ENCODE assay signal across 6 cellular contexts in genomic region chr16:78782572-78782971, GRCh38.
"Had no signal": no experiment of that assay in that cellular context is flagged by ENCODE, and none has a peak within 500 bp of the region (broad histone marks: within the 10 kb centered on the region; RNA-seq: fewer than 3 reads in every experiment).

No MANE protein-coding gene starts in this region.

- H3K4me3 ChIP-seq: GM23248, HAP-1 had no signal

- H3K9ac ChIP-seq: GM23248 had no signal

- H3K9me3 ChIP-seq: HAP-1 had no signal

- H3K36me3 ChIP-seq: HAP-1 had no signal

- H3K27ac ChIP-seq: GM23248 had no signal

- DNase-seq: GM23248, GOT3, H7, KBM-7 had no signal

- H3K4me1 ChIP-seq: HAP-1 had no signal

- ATAC-seq: HCT116 had no signal

- H2AFZ ChIP-seq: GM23248 had no signal
